Comparison of ENCODE assay signal across 1 cellular context in the genomic region with DNA sequence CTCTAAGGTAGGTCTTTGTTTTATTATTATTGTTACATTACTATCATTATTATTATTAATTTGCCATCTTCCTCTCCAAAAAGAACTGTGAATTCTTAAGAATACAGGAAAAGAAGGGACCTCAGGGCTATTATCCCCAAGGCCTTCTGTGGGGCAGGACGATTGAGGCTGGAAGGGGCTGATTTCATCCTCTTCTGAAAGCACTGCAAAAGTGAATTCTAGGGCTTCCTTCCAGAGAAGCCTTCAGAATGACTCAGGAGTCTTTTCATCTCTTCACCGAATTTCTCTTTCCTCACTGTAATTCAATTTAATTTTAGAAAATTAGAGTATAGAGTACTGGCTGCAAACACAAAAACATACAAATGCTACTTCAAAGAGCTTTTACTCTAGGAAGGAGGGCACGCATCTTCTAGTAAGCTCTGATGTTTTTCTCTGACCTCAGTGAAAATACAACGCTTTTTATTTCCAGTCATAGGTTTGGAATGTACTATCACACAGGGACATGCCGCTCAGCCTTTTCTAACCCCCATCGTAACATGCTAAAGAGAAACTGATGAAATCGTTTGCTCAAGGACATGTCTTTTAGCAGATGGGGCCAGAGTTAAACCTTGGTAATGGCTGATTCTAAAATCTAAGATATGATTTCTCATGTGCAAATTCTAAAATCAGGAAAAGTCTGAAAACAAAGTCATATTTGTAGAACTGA.
TF ChIP-seq lines count a peak whose summit lies in the region.

No MANE protein-coding gene starts in this region.

TF ChIP-seq in HepG2, 621 proteins besides CTCF, POLR2A, EP300 and RAD21 (continued from another document):
- TF ChIP-seq, protein P1, sequence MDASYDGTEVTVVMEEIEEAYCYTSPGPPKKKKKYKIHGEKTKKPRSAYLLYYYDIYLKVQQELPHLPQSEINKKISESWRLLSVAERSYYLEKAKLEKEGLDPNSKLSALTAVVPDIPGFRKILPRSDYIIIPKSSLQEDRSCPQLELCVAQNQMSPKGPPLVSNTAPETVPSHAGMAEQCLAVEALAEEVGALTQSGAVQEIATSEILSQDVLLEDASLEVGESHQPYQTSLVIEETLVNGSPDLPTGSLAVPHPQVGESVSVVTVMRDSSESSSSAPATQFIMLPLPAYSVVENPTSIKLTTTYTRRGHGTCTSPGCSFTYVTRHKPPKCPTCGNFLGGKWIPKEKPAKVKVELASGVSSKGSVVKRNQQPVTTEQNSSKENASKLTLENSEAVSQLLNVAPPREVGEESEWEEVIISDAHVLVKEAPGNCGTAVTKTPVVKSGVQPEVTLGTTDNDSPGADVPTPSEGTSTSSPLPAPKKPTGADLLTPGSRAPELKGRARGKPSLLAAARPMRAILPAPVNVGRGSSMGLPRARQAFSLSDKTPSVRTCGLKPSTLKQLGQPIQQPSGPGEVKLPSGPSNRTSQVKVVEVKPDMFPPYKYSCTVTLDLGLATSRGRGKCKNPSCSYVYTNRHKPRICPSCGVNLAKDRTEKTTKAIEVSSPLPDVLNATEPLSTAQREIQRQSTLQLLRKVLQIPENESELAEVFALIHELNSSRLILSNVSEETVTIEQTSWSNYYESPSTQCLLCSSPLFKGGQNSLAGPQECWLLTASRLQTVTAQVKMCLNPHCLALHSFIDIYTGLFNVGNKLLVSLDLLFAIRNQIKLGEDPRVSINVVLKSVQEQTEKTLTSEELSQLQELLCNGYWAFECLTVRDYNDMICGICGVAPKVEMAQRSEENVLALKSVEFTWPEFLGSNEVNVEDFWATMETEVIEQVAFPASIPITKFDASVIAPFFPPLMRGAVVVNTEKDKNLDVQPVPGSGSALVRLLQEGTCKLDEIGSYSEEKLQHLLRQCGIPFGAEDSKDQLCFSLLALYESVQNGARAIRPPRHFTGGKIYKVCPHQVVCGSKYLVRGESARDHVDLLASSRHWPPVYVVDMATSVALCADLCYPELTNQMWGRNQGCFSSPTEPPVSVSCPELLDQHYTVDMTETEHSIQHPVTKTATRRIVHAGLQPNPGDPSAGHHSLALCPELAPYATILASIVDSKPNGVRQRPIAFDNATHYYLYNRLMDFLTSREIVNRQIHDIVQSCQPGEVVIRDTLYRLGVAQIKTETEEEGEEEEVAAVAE (CRISPR knock-in tag; IDR thresholded peaks at IDR 0.05; ENCODE audit: borderline replicate concordance) = no peak
- TF ChIP-seq ETV5 (CRISPR knock-in tag; IDR thresholded peaks at IDR 0.05; ENCODE audit: borderline replicate concordance) (no peak), PRMT3 (CRISPR knock-in tag; IDR thresholded peaks at IDR 0.05; ENCODE audit: borderline replicate concordance, low read depth) (no peak), ZMYM3 (CRISPR knock-in tag; IDR thresholded peaks at IDR 0.05) (no peak), RFX1 (IDR thresholded peaks at IDR 0.05) (no peak), SCMH1 (CRISPR knock-in tag; IDR thresholded peaks at IDR 0.05; ENCODE audit: borderline replicate concordance) (no peak), ZNF782 (CRISPR knock-in tag; IDR thresholded peaks at IDR 0.05; ENCODE audit: borderline replicate concordance) (no peak), HCFC1 (IDR thresholded peaks at IDR 0.05; ENCODE audit: low read depth, low read length) (no peak), ZNF224 (CRISPR knock-in tag; IDR thresholded peaks at IDR 0.05) (no peak), ZNF136 (CRISPR knock-in tag; IDR thresholded peaks at IDR 0.05; ENCODE audit: low read depth) (no peak), KLF16 (CRISPR knock-in tag; IDR thresholded peaks at IDR 0.05) (no peak), ZNF180 (CRISPR knock-in tag; IDR thresholded peaks at IDR 0.05; ENCODE audit: borderline replicate concordance, low read depth) (no peak)
- TF ChIP-seq, protein P2, sequence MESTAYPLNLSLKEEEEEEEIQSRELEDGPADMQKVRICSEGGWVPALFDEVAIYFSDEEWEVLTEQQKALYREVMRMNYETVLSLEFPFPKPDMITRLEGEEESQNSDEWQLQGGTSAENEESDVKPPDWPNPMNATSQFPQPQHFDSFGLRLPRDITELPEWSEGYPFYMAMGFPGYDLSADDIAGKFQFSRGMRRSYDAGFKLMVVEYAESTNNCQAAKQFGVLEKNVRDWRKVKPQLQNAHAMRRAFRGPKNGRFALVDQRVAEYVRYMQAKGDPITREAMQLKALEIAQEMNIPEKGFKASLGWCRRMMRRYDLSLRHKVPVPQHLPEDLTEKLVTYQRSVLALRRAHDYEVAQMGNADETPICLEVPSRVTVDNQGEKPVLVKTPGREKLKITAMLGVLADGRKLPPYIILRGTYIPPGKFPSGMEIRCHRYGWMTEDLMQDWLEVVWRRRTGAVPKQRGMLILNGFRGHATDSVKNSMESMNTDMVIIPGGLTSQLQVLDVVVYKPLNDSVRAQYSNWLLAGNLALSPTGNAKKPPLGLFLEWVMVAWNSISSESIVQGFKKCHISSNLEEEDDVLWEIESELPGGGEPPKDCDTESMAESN (CRISPR knock-in tag; conservative IDR thresholded peaks at IDR 0.05) = no peak
- TF ChIP-seq, protein P3, sequence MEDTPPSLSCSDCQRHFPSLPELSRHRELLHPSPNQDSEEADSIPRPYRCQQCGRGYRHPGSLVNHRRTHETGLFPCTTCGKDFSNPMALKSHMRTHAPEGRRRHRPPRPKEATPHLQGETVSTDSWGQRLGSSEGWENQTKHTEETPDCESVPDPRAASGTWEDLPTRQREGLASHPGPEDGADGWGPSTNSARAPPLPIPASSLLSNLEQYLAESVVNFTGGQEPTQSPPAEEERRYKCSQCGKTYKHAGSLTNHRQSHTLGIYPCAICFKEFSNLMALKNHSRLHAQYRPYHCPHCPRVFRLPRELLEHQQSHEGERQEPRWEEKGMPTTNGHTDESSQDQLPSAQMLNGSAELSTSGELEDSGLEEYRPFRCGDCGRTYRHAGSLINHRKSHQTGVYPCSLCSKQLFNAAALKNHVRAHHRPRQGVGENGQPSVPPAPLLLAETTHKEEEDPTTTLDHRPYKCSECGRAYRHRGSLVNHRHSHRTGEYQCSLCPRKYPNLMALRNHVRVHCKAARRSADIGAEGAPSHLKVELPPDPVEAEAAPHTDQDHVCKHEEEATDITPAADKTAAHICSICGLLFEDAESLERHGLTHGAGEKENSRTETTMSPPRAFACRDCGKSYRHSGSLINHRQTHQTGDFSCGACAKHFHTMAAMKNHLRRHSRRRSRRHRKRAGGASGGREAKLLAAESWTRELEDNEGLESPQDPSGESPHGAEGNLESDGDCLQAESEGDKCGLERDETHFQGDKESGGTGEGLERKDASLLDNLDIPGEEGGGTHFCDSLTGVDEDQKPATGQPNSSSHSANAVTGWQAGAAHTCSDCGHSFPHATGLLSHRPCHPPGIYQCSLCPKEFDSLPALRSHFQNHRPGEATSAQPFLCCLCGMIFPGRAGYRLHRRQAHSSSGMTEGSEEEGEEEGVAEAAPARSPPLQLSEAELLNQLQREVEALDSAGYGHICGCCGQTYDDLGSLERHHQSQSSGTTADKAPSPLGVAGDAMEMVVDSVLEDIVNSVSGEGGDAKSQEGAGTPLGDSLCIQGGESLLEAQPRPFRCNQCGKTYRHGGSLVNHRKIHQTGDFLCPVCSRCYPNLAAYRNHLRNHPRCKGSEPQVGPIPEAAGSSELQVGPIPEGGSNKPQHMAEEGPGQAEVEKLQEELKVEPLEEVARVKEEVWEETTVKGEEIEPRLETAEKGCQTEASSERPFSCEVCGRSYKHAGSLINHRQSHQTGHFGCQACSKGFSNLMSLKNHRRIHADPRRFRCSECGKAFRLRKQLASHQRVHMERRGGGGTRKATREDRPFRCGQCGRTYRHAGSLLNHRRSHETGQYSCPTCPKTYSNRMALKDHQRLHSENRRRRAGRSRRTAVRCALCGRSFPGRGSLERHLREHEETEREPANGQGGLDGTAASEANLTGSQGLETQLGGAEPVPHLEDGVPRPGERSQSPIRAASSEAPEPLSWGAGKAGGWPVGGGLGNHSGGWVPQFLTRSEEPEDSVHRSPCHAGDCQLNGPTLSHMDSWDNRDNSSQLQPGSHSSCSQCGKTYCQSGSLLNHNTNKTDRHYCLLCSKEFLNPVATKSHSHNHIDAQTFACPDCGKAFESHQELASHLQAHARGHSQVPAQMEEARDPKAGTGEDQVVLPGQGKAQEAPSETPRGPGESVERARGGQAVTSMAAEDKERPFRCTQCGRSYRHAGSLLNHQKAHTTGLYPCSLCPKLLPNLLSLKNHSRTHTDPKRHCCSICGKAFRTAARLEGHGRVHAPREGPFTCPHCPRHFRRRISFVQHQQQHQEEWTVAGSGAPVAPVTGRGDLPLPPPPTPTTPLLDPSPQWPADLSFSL (CRISPR knock-in tag; IDR thresholded peaks at IDR 0.05) = no peak
- TF ChIP-seq, protein P4, sequence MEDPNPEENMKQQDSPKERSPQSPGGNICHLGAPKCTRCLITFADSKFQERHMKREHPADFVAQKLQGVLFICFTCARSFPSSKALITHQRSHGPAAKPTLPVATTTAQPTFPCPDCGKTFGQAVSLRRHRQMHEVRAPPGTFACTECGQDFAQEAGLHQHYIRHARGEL (CRISPR knock-in tag; IDR thresholded peaks at IDR 0.05) = no peak
